1 cellular context compared by ENCODE assay signal in genomic region chr3:5479229-5479799, GRCh38.
TF ChIP-seq lines count a peak whose summit lies in the region.

No MANE protein-coding gene starts in this region.

TF ChIP-seq in K562, 482 proteins besides CTCF, POLR2A, EP300 and RAD21 (continued from another document):
- TF ChIP-seq MCM2 (IDR thresholded peaks at IDR 0.05; ENCODE audit: low read depth) (no peak), ARID3B (CRISPR knock-in tag; IDR thresholded peaks at IDR 0.05; ENCODE audit: borderline replicate concordance) (no peak), ZNF592 (IDR thresholded peaks at IDR 0.05) (peak; percentile 33; the same call in 1 of the 2 replicates)
